In the genomic region with DNA sequence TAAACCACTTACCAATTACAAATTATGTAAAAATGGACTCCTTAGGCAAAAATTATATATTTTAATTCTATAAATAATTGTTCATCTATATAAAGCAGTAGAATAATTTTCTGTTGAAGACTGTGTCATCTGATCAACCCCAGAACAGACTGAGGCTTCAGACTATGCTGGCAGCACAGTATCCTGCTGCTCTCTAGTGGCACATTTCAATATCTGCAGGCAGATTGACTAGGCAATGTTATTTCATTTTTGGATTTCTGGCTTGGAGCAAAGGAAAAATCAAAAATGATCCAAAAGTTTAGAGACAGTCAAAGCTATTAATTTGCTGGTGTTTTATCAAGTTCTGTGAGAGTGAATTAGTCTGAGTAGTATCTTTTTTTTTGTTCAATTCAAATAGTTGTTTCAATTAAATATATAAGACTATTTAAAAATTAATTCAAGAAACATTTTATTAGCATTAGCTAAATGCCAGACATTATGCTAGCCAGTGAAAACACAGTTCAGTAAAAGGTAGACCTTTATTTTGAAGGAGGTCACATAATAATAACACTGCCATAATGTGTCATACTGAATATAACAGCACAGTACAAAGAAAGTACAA, we compare ENCODE assay signal across 8 cellular contexts. TPM values are rescaled to one million over a fixed set of nuclear protein-coding genes. Genes with fewer than 3 reads are reported as not detected.
DNase-seq lines count a peak whose midpoint lies in the region; ATAC-seq and TF ChIP-seq lines count a peak whose summit lies in the region.

No MANE protein-coding gene starts in this region.

- no peaks in the 10 kb centered on the region for H3K36me3 Mint-ChIP-seq in activated naive CD8-positive, alpha-beta T cell treated with anti-CD3 and anti-CD28 coated beads for 36 hours

- H3K27ac ChIP-seq in C4-2B: no peak overlapping the region

- in situ Hi-C loops in GM13977 (cut with MboI; ENCODE audit: low pct_unique_long_range_greater_than_20kb, low sequenced_read_pairs, unreplicated experiment): loop anchor here (25.0 kb wide), 1 partner anchor 194 kb away; no protein-coding TSS in a partner anchor

- peak; percentile 92 for TF ChIP-seq CTCF in C4-2B (conservative IDR thresholded peaks at IDR 0.05)
- peak; percentile 81 for TF ChIP-seq CTCF in GM13977 (IDR thresholded peaks at IDR 0.05; ENCODE audit: extremely low read depth, insufficient read depth, missing control alignments)

- no peak overlapping the region for H3K27ac Mint-ChIP-seq in activated naive CD8-positive, alpha-beta T cell treated with anti-CD3 and anti-CD28 coated beads for 36 hours

- no peaks in the 10 kb centered on the region for H3K27me3 Mint-ChIP-seq in activated naive CD8-positive, alpha-beta T cell treated with anti-CD3 and anti-CD28 coated beads for 36 hours

- no peak overlapping the region for H3K4me3 Mint-ChIP-seq in activated naive CD8-positive, alpha-beta T cell treated with anti-CD3 and anti-CD28 coated beads for 36 hours

- peak; percentile 80 for ATAC-seq in HG02798 (IDR thresholded peaks at IDR 0.05; ENCODE audit: poor library complexity, unreplicated experiment)

- H3K4me1 Mint-ChIP-seq in activated naive CD8-positive, alpha-beta T cell treated with anti-CD3 and anti-CD28 coated beads for 36 hours: no peaks in the 10 kb centered on the region

- DNase-seq in GM13977 (ENCODE audit: low spot score) (peak; percentile 2), NCI-H2081 (lab: John Stamatoyannopoulos, UW) (peak; percentile 5 to 55), hepatic stellate cell (ENCODE audit: low spot score) (peak; percentile 17), 8988T (no peak)
- peak; percentile 3 for DNase-seq in activated naive CD8-positive, alpha-beta T cell treated with anti-CD3 and anti-CD28 coated beads for 36 hours
- peak; percentile 17 for DNase-seq in stimulated activated CD4-positive, alpha-beta T cell treated with anti-CD3 and anti-CD28 coated beads, Interleukin-15, amount 100 ng/mL, for 24 hours

- H3K9me3 Mint-ChIP-seq in activated naive CD8-positive, alpha-beta T cell treated with anti-CD3 and anti-CD28 coated beads for 36 hours: no peaks in the 10 kb centered on the region

RNA-seq across cellular contexts. Expression of a gene that starts 21.3 kb away (rescaled TPM):
- not detected for total RNA-seq in activated naive CD8-positive, alpha-beta T cell treated with anti-CD3 and anti-CD28 coated beads for 36 hours

RNA-seq across cellular contexts. Expression of a gene that starts 49.6 kb away (rescaled TPM):
- not detected for total RNA-seq in activated naive CD8-positive, alpha-beta T cell treated with anti-CD3 and anti-CD28 coated beads for 36 hours
